In genomic region chr4:52641853-52642563, GRCh38 we compare ENCODE assay signal across 8 cellular contexts. TPM values are rescaled to one million over a fixed set of nuclear protein-coding genes. Genes with fewer than 3 reads are reported as not detected.
A peak's percentile ranks its signal among the peaks of the same experiment; 100 is the strongest.
DNase-seq lines count a peak whose midpoint lies in the region; ATAC-seq and TF ChIP-seq lines count a peak whose summit lies in the region.

No MANE protein-coding gene starts in this region.

- no peak for TF ChIP-seq EP300 in upper lobe of left lung (IDR thresholded peaks at IDR 0.05)

- no peak overlapping the region for H3K4me3 ChIP-seq in upper lobe of left lung

- DNase-seq in ACHN (peak; percentile 42), sciatic nerve (ENCODE audit: low spot score) (no peak), upper lobe of left lung (no peak), WTC11 (ENCODE audit: low spot score) (no peak)
- DNase-seq in stimulated activated CD4-positive, alpha-beta T cell treated with anti-CD3 and anti-CD28 coated beads, Interleukin-4, amount 100 ng/mL, for 24 hours, result no peak

- H3K4me3 Mint-ChIP-seq in brain (no peak overlapping the region), WTC11 (no peak overlapping the region)

- WGBS in upper lobe of left lung, 2 donors, result 72 to 75% methylated on average over 3 of the region's 3 CpGs

- intact Hi-C loops in sciatic nerve (cut with DNase I), result no loop called here

- no peaks in the 10 kb centered on the region for H3K36me3 ChIP-seq in upper lobe of left lung

- peaks cover 54% of the 10 kb centered on the region for H3K4me1 Mint-ChIP-seq in brain
- peaks cover 56% of the 10 kb centered on the region for H3K4me1 Mint-ChIP-seq in WTC11

- H3K36me3 Mint-ChIP-seq in brain (peaks cover 9% of the 10 kb centered on the region), WTC11 (peaks cover 11% of the 10 kb centered on the region)

- H3K4me1 ChIP-seq in upper lobe of left lung, result peaks cover 5 to 24% (median 16%) of the 10 kb centered on the region in 4 donors

- peak overlapping the region in 1 of 4 donors; percentile 4 for H3K27ac ChIP-seq in upper lobe of left lung

- peak overlapping the region in 4 of 5 experiments; percentile 61 to 84 (median 80) for H3K27ac Mint-ChIP-seq in brain
- no peak overlapping the region; the same call in 1 of the 2 replicates for H3K27ac Mint-ChIP-seq in WTC11

- no peaks in the 10 kb centered on the region for H3K27me3 ChIP-seq in upper lobe of left lung

- TF ChIP-seq CTCF in brain (conservative IDR thresholded peaks at IDR 0.05) (no peak), upper lobe of left lung (IDR thresholded peaks at IDR 0.05) (no peak), WTC11 (IDR thresholded peaks at IDR 0.05) (no peak)

- in situ Hi-C loops in ACHN (cut with HindIII; ENCODE audit: low pct_ligation_motif_present, low pct_unique_long_range_greater_than_20kb, low sequenced_read_pairs), result no loop called here

- POLR2A ChIA-PET in WTC11 (lab: Charles Lee), result no interaction called here

- H3K27me3 Mint-ChIP-seq in brain, result no peaks in the 10 kb centered on the region
- H3K27me3 Mint-ChIP-seq in WTC11 (ENCODE audit: low read depth), result no peaks in the 10 kb centered on the region

- TF ChIP-seq POLR2A in upper lobe of left lung (IDR thresholded peaks at IDR 0.05), result no peak

- H3K9me3 Mint-ChIP-seq in brain (peaks cover 0 to 3% (median 2%) of the 10 kb centered on the region in 5 experiments), WTC11 (peaks cover 6% of the 10 kb centered on the region)

- H3K9me3 ChIP-seq in upper lobe of left lung, result no peaks in the 10 kb centered on the region

- ATAC-seq in GM19395 (IDR thresholded peaks at IDR 0.05; ENCODE audit: unreplicated experiment), result peak; percentile 80
- ATAC-seq in HG03108 (IDR thresholded peaks at IDR 0.05; ENCODE audit: unreplicated experiment), result peak; percentile 78
- ATAC-seq in sciatic nerve, result no peak
- ATAC-seq in upper lobe of left lung (ENCODE audit: low FRiP score in 2 of 2), result no peak
- ATAC-seq in WTC11, result no peak

- CTCF ChIA-PET in WTC11 (lab: Charles Lee), result no interaction called here

TF ChIP-seq in WTC11, 78 proteins besides CTCF, POLR2A, EP300 and RAD21:
- TF ChIP-seq AR (CRISPR knock-in tag; IDR thresholded peaks at IDR 0.05), result no peak
- no peak for TF ChIP-seq GRHL2 (CRISPR knock-in tag; IDR thresholded peaks at IDR 0.05; ENCODE audit: insufficient replicate concordance, severe bottlenecking)
- no peak for TF ChIP-seq SP1 (CRISPR knock-in tag; conservative IDR thresholded peaks at IDR 0.05)
- TF ChIP-seq USF1 (CRISPR knock-in tag; IDR thresholded peaks at IDR 0.05), result no peak
- TF ChIP-seq ELF4 (CRISPR knock-in tag; IDR thresholded peaks at IDR 0.05; ENCODE audit: low read depth), result no peak
- no peak for TF ChIP-seq E2F1 (CRISPR knock-in tag; IDR thresholded peaks at IDR 0.05)
- no peak for TF ChIP-seq TEAD4 (CRISPR knock-in tag; IDR thresholded peaks at IDR 0.05)
- no peak for TF ChIP-seq ZNF425 (CRISPR knock-in tag; conservative IDR thresholded peaks at IDR 0.05)
- TF ChIP-seq OVOL2 (CRISPR knock-in tag; IDR thresholded peaks at IDR 0.05; ENCODE audit: borderline replicate concordance), result no peak

RNA-seq across cellular contexts. Expression of gene USP46, which starts 17.1 kb away (rescaled TPM):
- 10.2 TPM for polyA plus RNA-seq in brain (ENCODE audit: insufficient read depth, low read depth, low replicate concordance)
- 130 TPM for total RNA-seq in sciatic nerve
- total RNA-seq in upper lobe of left lung, result 10 to 100 TPM in 3 of 6 donors, 1 to 10 TPM in 3; 4.2 to 14.0 (median 8.2) TPM
- 48.1 to 54.1 TPM (median 49.5 TPM) in 3 replicates for total RNA-seq in WTC11 (2021)

Comparison
In these comparisons a context has a peak if more than half of its experiments do, and no peak if none do; other contexts are left out.
1. ATAC-seq: peak in GM19395 (single experiment) and HG03108 (single experiment); none in sciatic nerve (single experiment), upper lobe of left lung (0 of 2) and WTC11 (single experiment).